17 cellular contexts compared by ENCODE assay signal in the genomic region with DNA sequence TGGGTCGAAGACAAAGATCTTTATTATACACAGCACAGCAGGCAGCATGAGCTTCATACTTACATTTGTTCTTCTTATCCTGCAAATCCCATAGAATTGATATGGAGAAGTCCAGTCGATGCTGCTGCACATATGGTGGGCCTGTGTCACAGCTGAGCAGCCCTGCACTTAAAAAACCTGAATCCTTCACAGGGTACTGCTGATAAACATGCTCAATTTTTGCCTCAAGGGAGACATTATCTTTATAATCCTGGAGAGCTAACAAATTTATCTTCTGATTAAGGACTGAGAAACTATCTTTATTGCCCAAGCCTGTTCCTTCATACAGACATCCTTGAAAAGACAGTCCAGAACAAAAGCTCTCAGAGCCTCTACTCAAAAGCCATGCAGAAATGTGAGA.
A peak's percentile ranks its signal among the peaks of the same experiment; 100 is the strongest.
DNase-seq lines count a peak whose midpoint lies in the region; ATAC-seq and TF ChIP-seq lines count a peak whose summit lies in the region.
"Had no signal": no experiment of that assay in that cellular context is flagged by ENCODE, and none has a peak within 500 bp of the region (broad histone marks: within the 10 kb centered on the region; RNA-seq: fewer than 3 reads in every experiment).

No MANE protein-coding gene starts in this region.

- H3K4me1 ChIP-seq in BE2C = no peaks in the 10 kb centered on the region
- H3K4me1 ChIP-seq: HAP-1 had no signal

- H3K4me3 Mint-ChIP-seq in glutamatergic neuron (ENCODE audit: unreplicated experiment) = no peak overlapping the region
- H3K4me3 Mint-ChIP-seq in activated T-cell treated with anti-CD3 and anti-CD28 coated beads, Interleukin-2, amount 50 U/mL, for 72 hours = no peak overlapping the region
- H3K4me3 Mint-ChIP-seq: CD4-positive, CD25-positive, alpha-beta regulatory T cell; CD8-positive, alpha-beta T cell; GM23338; HFFc6 had no signal

- no peaks in the 10 kb centered on the region for H3K27me3 Mint-ChIP-seq in glutamatergic neuron (ENCODE audit: unreplicated experiment)
- H3K27me3 Mint-ChIP-seq in activated T-cell treated with anti-CD3 and anti-CD28 coated beads, Interleukin-2, amount 50 U/mL, for 72 hours (ENCODE audit: low read depth) = no peaks in the 10 kb centered on the region
- H3K27me3 Mint-ChIP-seq: CD4-positive, CD25-positive, alpha-beta regulatory T cell had no signal

- no peak overlapping the region for H3K4me3 ChIP-seq in BE2C (ENCODE audit: low read depth, low read length)
- H3K4me3 ChIP-seq: GM23338, HAP-1 had no signal

- no peaks in the 10 kb centered on the region for H3K9me3 Mint-ChIP-seq in glutamatergic neuron (ENCODE audit: unreplicated experiment)
- H3K9me3 Mint-ChIP-seq in activated T-cell treated with anti-CD3 and anti-CD28 coated beads, Interleukin-2, amount 50 U/mL, for 72 hours = peaks cover 3 to 5% of the 10 kb centered on the region in 2 donors
- H3K9me3 Mint-ChIP-seq: GM23338 had no signal

- H3K36me3 ChIP-seq in BE2C = no peaks in the 10 kb centered on the region
- H3K36me3 ChIP-seq: HAP-1 had no signal

- peak overlapping the region; percentile 38 for H3K27ac Mint-ChIP-seq in glutamatergic neuron (ENCODE audit: unreplicated experiment)
- no peak overlapping the region for H3K27ac Mint-ChIP-seq in activated T-cell treated with anti-CD3 and anti-CD28 coated beads, Interleukin-2, amount 50 U/mL, for 72 hours
- H3K27ac Mint-ChIP-seq: CD4-positive, CD25-positive, alpha-beta regulatory T cell; CD8-positive, alpha-beta T cell; GM23338; HFFc6 had no signal

- H3K27me3 ChIP-seq in BE2C = no peaks in the 10 kb centered on the region

- TF ChIP-seq CTCF in BE2C (IDR thresholded peaks at IDR 0.05; ENCODE audit: low read depth, low read length) (no peak), glutamatergic neuron (IDR thresholded peaks at IDR 0.05; ENCODE audit: partially characterized antibody, unreplicated experiment) (no peak)

- H3K9me3 ChIP-seq in BE2C = no peaks in the 10 kb centered on the region
- H3K9me3 ChIP-seq: HAP-1 had no signal

- DNase-seq in BE2C (peak; percentile 5), NCI-H82 treated with DMSO at 0.1 percent for 48 hours (lab: John Stamatoyannopoulos, UW; ENCODE audit: unreplicated experiment) (peak; percentile 27), glutamatergic neuron (no peak), DMS79 (lab: John Stamatoyannopoulos, UW) (no peak)
- no peak for DNase-seq in activated T-cell treated with anti-CD3 and anti-CD28 coated beads, Interleukin-2, amount 50 U/mL, for 72 hours
- DNase-seq: C1 segment of cervical spinal cord; CD4-positive, CD25-positive, alpha-beta regulatory T cell; CD8-positive, alpha-beta T cell; DMS 273 treated with DMSO at 0.1 percent for 48 hours; DMS79 treated with DMSO at 0.1 percent for 48 hours; GF-D8; HFFc6 had no signal

- ATAC-seq in SK-N-SH treated with all-trans-retinoic acid at 6 μM for 48 hours (no peak), GM18870 (IDR thresholded peaks at IDR 0.05; ENCODE audit: unreplicated experiment) (no peak), HG03571 (IDR thresholded peaks at IDR 0.05; ENCODE audit: unreplicated experiment) (no peak)
- no peak for ATAC-seq in activated T-cell treated with anti-CD3 and anti-CD28 coated beads, Interleukin-2, amount 50 U/mL, for 72 hours (replicated peaks in 1 of 2)
- ATAC-seq: CD8-positive, alpha-beta T cell; GM23338 had no signal

- H3K36me3 Mint-ChIP-seq in glutamatergic neuron (ENCODE audit: unreplicated experiment) = no peaks in the 10 kb centered on the region
- H3K36me3 Mint-ChIP-seq in activated T-cell treated with anti-CD3 and anti-CD28 coated beads, Interleukin-2, amount 50 U/mL, for 72 hours (ENCODE audit: insufficient read depth in 2 of 2) = no peaks in the 10 kb centered on the region
- H3K36me3 Mint-ChIP-seq: CD4-positive, CD25-positive, alpha-beta regulatory T cell; CD8-positive, alpha-beta T cell had no signal

- peaks cover 6% of the 10 kb centered on the region for H3K4me1 Mint-ChIP-seq in glutamatergic neuron (ENCODE audit: low read depth, unreplicated experiment)
- H3K4me1 Mint-ChIP-seq in activated T-cell treated with anti-CD3 and anti-CD28 coated beads, Interleukin-2, amount 50 U/mL, for 72 hours (ENCODE audit: low read depth) = no peaks in the 10 kb centered on the region
- H3K4me1 Mint-ChIP-seq: CD4-positive, CD25-positive, alpha-beta regulatory T cell had no signal

TF ChIP-seq in SK-N-SH treated with all-trans-retinoic acid at 6 μM for 48 hours, 23 proteins besides CTCF, POLR2A, EP300 and RAD21:
- no peak for TF ChIP-seq CREB5 (CRISPR knock-in tag; IDR thresholded peaks at IDR 0.05; ENCODE audit: low read depth)
- peak; percentile 84 for TF ChIP-seq TCF4 (CRISPR knock-in tag; IDR thresholded peaks at IDR 0.05; ENCODE audit: borderline replicate concordance)

Comparison
In these comparisons a context has a peak if more than half of its experiments do, and no peak if none do; other contexts are left out.
1. DNase-seq: peak in BE2C (single experiment) and NCI-H82 treated with DMSO at 0.1 percent for 48 hours (single experiment); none in glutamatergic neuron (single experiment), DMS79 (single experiment) and activated T-cell treated with anti-CD3 and anti-CD28 coated beads, Interleukin-2, amount 50 U/mL, for 72 hours (0 of 2).